ENCODE assay signal across 20 cellular contexts in genomic region chr3:98768961-98769360, GRCh38. TPM values are rescaled to one million over a fixed set of nuclear protein-coding genes. Genes with fewer than 3 reads are reported as not detected.
A peak's percentile ranks its signal among the peaks of the same experiment; 100 is the strongest.
DNase-seq lines count a peak whose midpoint lies in the region; ATAC-seq, FAIRE-seq and TF ChIP-seq lines count a peak whose summit lies in the region.
"Had no signal": no experiment of that assay in that cellular context is flagged by ENCODE, and none has a peak within 500 bp of the region (broad histone marks: within the 10 kb centered on the region; RNA-seq: fewer than 3 reads in every experiment).

No MANE protein-coding gene starts in this region.

- H3K4me3 Mint-ChIP-seq in neural crest cell: peak overlapping the region; percentile 36
- H3K4me3 Mint-ChIP-seq: CD8-positive, alpha-beta memory T cell; GM23338 had no signal

- TF ChIP-seq CTCF in A673 (conservative IDR thresholded peaks at IDR 0.05; ENCODE audit: low read depth, low read length): no peak
- TF ChIP-seq CTCF in neural crest cell (conservative IDR thresholded peaks at IDR 0.05): no peak

- no peaks in the 10 kb centered on the region for H3K9me3 ChIP-seq in A673 (ENCODE audit: low read depth, low read length, poor library complexity, severe bottlenecking)
- H3K9me3 ChIP-seq: BLaER1 treated with 17β-estradiol and CSF1 and Interleukin-3, amounts not matched to agents 10 nM and 100 nM had no signal

- no peaks in the 10 kb centered on the region for H3K27me3 ChIP-seq in A673 (replicated peaks; ENCODE audit: insufficient read depth, low read depth, low read length, poor library complexity)
- H3K27me3 ChIP-seq: BLaER1 treated with 17β-estradiol and CSF1 and Interleukin-3, amounts not matched to agents 10 nM and 100 nM had no signal

- CTCF ChIA-PET in A673 (lab: Charles Lee): no interaction called here

- no peak overlapping the region for H3K4me3 ChIP-seq in A673 (ENCODE audit: low read depth, low read length, poor library complexity, severe bottlenecking)
- H3K4me3 ChIP-seq: GM23338, K562, SK-N-MC had no signal

- peak overlapping the region; percentile 36 for H3K27ac Mint-ChIP-seq in neural crest cell (ENCODE audit: unreplicated experiment)
- H3K27ac Mint-ChIP-seq: CD8-positive, alpha-beta memory T cell; GM23338 had no signal

- no peaks in the 10 kb centered on the region for H3K36me3 ChIP-seq in A673 (ENCODE audit: insufficient read depth, low read length, poor library complexity, severe bottlenecking)

- no peak for TF ChIP-seq POLR2A in H54 (IDR thresholded peaks at IDR 0.05; ENCODE audit: low read depth, low read length)

- no peaks in the 10 kb centered on the region for H3K27me3 Mint-ChIP-seq in neural crest cell (ENCODE audit: low read depth)

- peaks cover 30% of the 10 kb centered on the region for H3K4me1 ChIP-seq in A673 (ENCODE audit: insufficient read depth, low read length, poor library complexity, severe bottlenecking)

- POLR2A ChIA-PET in A673 (lab: Charles Lee; ENCODE audit: low non-redundant PET): no interaction called here

- no peak overlapping the region for H3K27ac ChIP-seq in A673 (ENCODE audit: low read depth, low read length, poor library complexity, severe bottlenecking)
- peak overlapping the region; percentile 72 for H3K27ac ChIP-seq in caudate nucleus (ENCODE audit: low read depth, low read length)
- H3K27ac ChIP-seq: SK-N-MC had no signal

- no peaks in the 10 kb centered on the region for H3K9me3 Mint-ChIP-seq in neural crest cell
- H3K9me3 Mint-ChIP-seq: CD8-positive, alpha-beta memory T cell; GM23338 had no signal

- ATAC-seq in HG02759 (IDR thresholded peaks at IDR 0.05; ENCODE audit: unreplicated experiment): no peak
- ATAC-seq: GM23338, K562, Panc1 had no signal

- no TSS peak for BruUV-seq in A673 (replicated peaks; lab: Mats Ljungman, UMichigan)

- intact Hi-C loops in A673 (cut with micrococcal nuclease; ENCODE audit: unreplicated experiment): no loop called here

- no peaks in the 10 kb centered on the region for H3K36me3 Mint-ChIP-seq in neural crest cell (ENCODE audit: low read depth)
- H3K36me3 Mint-ChIP-seq: CD8-positive, alpha-beta memory T cell had no signal

- peaks cover 52% of the 10 kb centered on the region for H3K4me1 Mint-ChIP-seq in neural crest cell

- peak; percentile 56 for DNase-seq in A673 (ENCODE audit: low spot score)
- no peak for DNase-seq in H54 (ENCODE audit: insufficient read length, low spot score)
- DNase-seq in caudate nucleus (lab: John Stamatoyannopoulos, UW): no peak
- no peak for DNase-seq in neural crest cell (ENCODE audit: low read depth, low spot score)
- no peak for DNase-seq in NCI-H2171 treated with DMSO at 0.1 percent for 48 hours (lab: John Stamatoyannopoulos, UW)
- DNase-seq in SW480 (ENCODE audit: low spot score): no peak
- DNase-seq in activated CD8-positive, alpha-beta memory T cell treated with anti-CD3 and anti-CD28 coated beads, Interleukin-2, amount 50 U/mL, for 4 hours: no peak
- DNase-seq: CD8-positive, alpha-beta memory T cell; DMS79; NCI-H1105 treated with DMSO at 0.1 percent for 48 hours; NCI-H187; NCI-H226; NCI-H524 treated with DMSO at 0.1 percent for 48 hours had no signal

- peak; percentile 6 for FAIRE-seq in H54 (lab: Jason Lieb, UNC)
- FAIRE-seq: GM18507, K562 had no signal

RNA-seq across cellular contexts. Expression of gene ST3GAL6, which starts 5.8 kb away (rescaled TPM):
- total RNA-seq in A673 (2021): 4.8 and 8.2 TPM in 2 replicates
- 16.0 and 17.9 TPM in 2 replicates for total RNA-seq in neural crest cell
- total RNA-seq: K562 had no signal
